In the genomic region with DNA sequence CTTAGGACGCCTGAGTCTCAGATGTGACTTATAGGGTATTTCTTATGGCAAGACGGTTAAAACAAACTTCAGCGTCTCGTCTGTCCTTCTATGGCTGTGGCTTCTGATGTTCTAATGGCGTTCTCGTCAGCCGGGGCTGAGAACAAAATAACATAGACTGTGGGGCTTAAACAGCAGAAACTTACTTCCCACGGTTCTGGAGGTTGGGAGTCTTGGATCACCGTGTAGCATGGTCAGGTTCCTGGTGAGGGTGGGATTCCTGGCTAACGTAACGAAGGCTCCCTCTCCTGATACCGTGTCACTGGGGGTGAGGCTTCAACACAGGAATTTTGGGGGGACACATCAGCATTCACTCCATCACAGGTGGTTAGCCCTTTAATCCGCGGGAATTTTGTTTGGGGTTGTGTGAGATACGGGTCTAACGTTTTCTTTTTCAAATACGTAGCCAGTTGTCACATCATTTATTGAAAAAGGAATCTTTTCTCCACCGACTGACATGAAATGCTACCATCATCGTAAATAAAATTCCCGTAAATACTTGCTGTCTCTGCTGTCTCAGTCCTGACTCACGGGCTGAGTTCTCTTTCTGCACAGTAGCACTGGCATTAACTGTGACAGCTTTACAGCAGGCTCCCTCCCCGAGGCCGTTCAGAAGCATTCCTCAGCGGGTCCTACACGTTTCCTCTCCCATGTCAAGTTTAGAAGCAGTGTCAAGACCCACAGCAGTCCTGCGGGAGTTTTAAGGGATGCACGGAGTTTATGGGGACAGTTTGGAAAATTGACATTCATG, we compare ENCODE assay signal across 11 cellular contexts. TPM values are rescaled to one million over a fixed set of nuclear protein-coding genes. Genes with fewer than 3 reads are reported as not detected.
DNase-seq lines count a peak whose midpoint lies in the region; ATAC-seq, FAIRE-seq and TF ChIP-seq lines count a peak whose summit lies in the region.
"Had no signal": no experiment of that assay in that cellular context is flagged by ENCODE, and none has a peak within 500 bp of the region (broad histone marks: within the 10 kb centered on the region; RNA-seq: fewer than 3 reads in every experiment).

No MANE protein-coding gene starts in this region.

- H3K27ac ChIP-seq in Panc1 (ENCODE audit: low read length): peak overlapping the region; percentile 95
- H3K27ac ChIP-seq in endothelial cell of umbilical vein (ENCODE audit: insufficient read depth, low read depth, low read length): peak overlapping the region; percentile 100

- in situ Hi-C loops in Panc1 (cut with HindIII; ENCODE audit: low pct_unique_long_range_greater_than_20kb, low sequenced_read_pairs): no loop called here

- TF ChIP-seq POLR2A in endothelial cell of umbilical vein (IDR thresholded peaks at IDR 0.05; ENCODE audit: low read depth, low read length): no peak

- peak overlapping the region; percentile 37 to 64 (median 39) for H3K4me3 Mint-ChIP-seq in nephron
- H3K4me3 Mint-ChIP-seq: activated B cell treated with CpG ODN at 0.5 μM for 24 hours had no signal

- peaks cover 70% of the 10 kb centered on the region for H3K4me1 ChIP-seq in Panc1 (ENCODE audit: control insufficient read depth, insufficient read depth, low read length)
- H3K4me1 ChIP-seq in endothelial cell of umbilical vein (ENCODE audit: control insufficient read depth, extremely low read depth, insufficient read depth, low read length): peaks cover 35% of the 10 kb centered on the region

- no peaks in the 10 kb centered on the region for H3K9me1 ChIP-seq in endothelial cell of umbilical vein (replicated peaks; ENCODE audit: control insufficient read depth, extremely low read depth, insufficient read depth, low read length)

- intact Hi-C loops in Panc1 (cut with micrococcal nuclease; ENCODE audit: unreplicated experiment) (no loop called here), endothelial cell of umbilical vein (cut with micrococcal nuclease) (no loop called here)

- CTCF ChIA-PET in Panc1 (lab: Charles Lee) (interaction anchor here (0.6 kb wide), 1 partner anchor 66 kb away, joined by 3 read pairs; no protein-coding TSS in a partner anchor), endothelial cell of umbilical vein (lab: Charles Lee) (interaction anchor here (2.9 kb wide), 1 partner anchor 13 kb away, joined by 42 read pairs; no protein-coding TSS in a partner anchor)

- peaks cover 69% of the 10 kb centered on the region for H3K4me1 Mint-ChIP-seq in nephron

- DNase-seq in A172 (ENCODE audit: low spot score): peak; percentile 94
- no peak for DNase-seq in Panc1 (ENCODE audit: low read depth, low spot score)
- no peak for DNase-seq in endothelial cell of umbilical vein (ENCODE audit: low read depth, low spot score)
- DNase-seq in NCI-H2029 (lab: John Stamatoyannopoulos, UW): no peak
- no peak for DNase-seq in middle frontal gyrus (ENCODE audit: extremely low spot score, low spot score)
- DNase-seq in HT-29 (ENCODE audit: low spot score): no peak
- DNase-seq: NCI-H510A had no signal

- peak overlapping the region; percentile 17 to 36; a peak in 3 of 4 replicates for H3K4me3 ChIP-seq in Panc1 (ENCODE audit: low read depth in 2 of 2, low read length in 2 of 2)
- H3K4me3 ChIP-seq in endothelial cell of umbilical vein (replicated peaks in 1 of 3; ENCODE audit: insufficient read depth in 1 of 3, low read depth in 1 of 3, low read length in 3 of 3): no peak overlapping the region
- H3K4me3 ChIP-seq: BLaER1 treated with 17β-estradiol and CSF1 and Interleukin-3, amounts not matched to agents 10 nM and 100 nM had no signal

- no peaks in the 10 kb centered on the region; the same call in 1 of the 2 replicates for H3K9me3 ChIP-seq in Panc1 (ENCODE audit: control insufficient read depth, insufficient read depth, low read depth, low read length)
- H3K9me3 ChIP-seq in endothelial cell of umbilical vein (replicated peaks; ENCODE audit: control insufficient read depth, insufficient read depth, low read length): no peaks in the 10 kb centered on the region

- H3K9ac ChIP-seq in endothelial cell of umbilical vein (replicated peaks; ENCODE audit: extremely low read depth, insufficient read depth, low read length): peak overlapping the region; percentile 97

- H3K27me3 Mint-ChIP-seq in nephron (ENCODE audit: low read depth): peaks cover 9% of the 10 kb centered on the region

- ATAC-seq in Panc1: peak; percentile 47
- ATAC-seq in HG03565 (IDR thresholded peaks at IDR 0.05; ENCODE audit: unreplicated experiment): no peak

- FAIRE-seq in endothelial cell of umbilical vein (lab: Jason Lieb, UNC): no peak

- H3K27me3 ChIP-seq in Panc1 (ENCODE audit: control insufficient read depth, insufficient read depth, low read length) (no peaks in the 10 kb centered on the region), endothelial cell of umbilical vein (ENCODE audit: control insufficient read depth in 2 of 2, insufficient read depth in 2 of 2, low read length in 2 of 2) (no peaks in the 10 kb centered on the region)
- H3K27me3 ChIP-seq: BLaER1 treated with 17β-estradiol and CSF1 and Interleukin-3, amounts not matched to agents 10 nM and 100 nM had no signal

- H3K9me3 Mint-ChIP-seq in nephron: peaks cover 2% of the 10 kb centered on the region
- H3K9me3 Mint-ChIP-seq: activated B cell treated with CpG ODN at 0.5 μM for 24 hours had no signal

- H3K36me3 Mint-ChIP-seq in nephron (ENCODE audit: low read depth): peaks cover 7% of the 10 kb centered on the region

- dilution Hi-C loops in endothelial cell of umbilical vein (cut with MboI; ENCODE audit: extremely low pct_ligation_motif_present, low sequenced_read_pairs): no loop called here

- BruUV-seq in Panc1 (replicated peaks; lab: Mats Ljungman, UMichigan) (TSS peak; percentile 48), endothelial cell of umbilical vein (replicated peaks; lab: Mats Ljungman, UMichigan) (no TSS peak)

- no peak overlapping the region for H3K4me2 ChIP-seq in endothelial cell of umbilical vein (ENCODE audit: insufficient read depth, low read length)

- H2AFZ ChIP-seq in endothelial cell of umbilical vein (ENCODE audit: low read depth, low read length): no peak overlapping the region

- H3K79me2 ChIP-seq in endothelial cell of umbilical vein (ENCODE audit: control insufficient read depth, insufficient read depth, low read length): peaks cover 13% of the 10 kb centered on the region

- H3K27ac Mint-ChIP-seq in nephron: peak overlapping the region; percentile 90 to 98 (median 93)
- H3K27ac Mint-ChIP-seq: activated B cell treated with CpG ODN at 0.5 μM for 24 hours had no signal

- no peak for TF ChIP-seq CTCF in Panc1 (IDR thresholded peaks at IDR 0.05)
- no peak for TF ChIP-seq CTCF in endothelial cell of umbilical vein (IDR thresholded peaks at IDR 0.05; ENCODE audit: extremely low read depth in 1 of 2, insufficient read depth in 1 of 2, low read depth in 1 of 2, low read length in 2 of 2)
- no peak for TF ChIP-seq CTCF in nephron (IDR thresholded peaks at IDR 0.05; ENCODE audit: unreplicated experiment in 3 of 3)

- POLR2A ChIA-PET in Panc1 (lab: Charles Lee) (interaction anchor here (0.6 kb wide), 1 partner anchor 26 kb away, joined by 6 read pairs; no protein-coding TSS in a partner anchor), endothelial cell of umbilical vein (lab: Charles Lee) (no interaction called here)

- H3K36me3 ChIP-seq in Panc1 (ENCODE audit: control insufficient read depth, insufficient read depth, low read length) (no peaks in the 10 kb centered on the region), endothelial cell of umbilical vein (ENCODE audit: control insufficient read depth in 2 of 2, extremely low read depth in 1 of 2, insufficient read depth in 2 of 2, low read length in 2 of 2) (no peaks in the 10 kb centered on the region)
- H3K36me3 ChIP-seq: BLaER1 treated with 17β-estradiol and CSF1 and Interleukin-3, amounts not matched to agents 10 nM and 100 nM had no signal

- no peaks in the 10 kb centered on the region for H4K20me1 ChIP-seq in endothelial cell of umbilical vein (replicated peaks; ENCODE audit: control insufficient read depth, extremely low read depth, insufficient read depth, low read length)
- H4K20me1 ChIP-seq: BLaER1 treated with 17β-estradiol and CSF1 and Interleukin-3, amounts not matched to agents 10 nM and 100 nM had no signal

TF ChIP-seq in endothelial cell of umbilical vein, 7 proteins besides CTCF, POLR2A, EP300 and RAD21:
- TF ChIP-seq GATA2 (IDR thresholded peaks at IDR 0.05; ENCODE audit: insufficient read depth, insufficient read length, low read depth, low read length): no peak
- no peak for TF ChIP-seq MYC (IDR thresholded peaks at IDR 0.05; ENCODE audit: low read depth, low read length)
- no peak for TF ChIP-seq JUN (IDR thresholded peaks at IDR 0.05; ENCODE audit: borderline replicate concordance, insufficient read depth, insufficient read length, low read depth)
- TF ChIP-seq FOS (IDR thresholded peaks at IDR 0.05; ENCODE audit: borderline replicate concordance, insufficient read depth, low read length): no peak
- TF ChIP-seq EZH2 (IDR thresholded peaks at IDR 0.05; ENCODE audit: borderline replicate concordance, low read depth, low read length, severe bottlenecking): no peak
- no peak for TF ChIP-seq MAX (IDR thresholded peaks at IDR 0.05; ENCODE audit: insufficient read depth, insufficient read length)
- no peak for TF ChIP-seq POLR2AphosphoS5 (IDR thresholded peaks at IDR 0.05; ENCODE audit: insufficient read depth, low read depth, low read length)

RNA-seq across cellular contexts. Expression of gene POFUT2, which starts 8.1 kb away (rescaled TPM):
- total RNA-seq in A172 (2014; rRNA removed; shearing (Covaris generic)): 31.0 and 31.9 TPM in 2 replicates
- total RNA-seq in Panc1 (2021; ENCODE audit: unreplicated experiment) (59.6 TPM), endothelial cell of umbilical vein (47.5 and 48.9 TPM in 2 replicates)
- 68.4 TPM for polyA plus RNA-seq in Panc1 (2012; ENCODE audit: insufficient read length)
- polyA plus RNA-seq in endothelial cell of umbilical vein: 29.6 and 30.7 TPM in 2 replicates
- polyA plus RNA-seq in endothelial cell of umbilical vein (2011; cell fraction: cytosol; rRNA removed): 23.4 and 24.8 TPM in 2 replicates
- 111 and 122 TPM in 2 replicates for polyA plus RNA-seq in endothelial cell of umbilical vein (2011; cell fraction: nucleus; rRNA removed)
- polyA plus RNA-seq in endothelial cell of umbilical vein (2012): 34.1 and 48.5 TPM in 2 replicates
- 22.6 and 24.2 TPM in 2 replicates for polyA minus RNA-seq in endothelial cell of umbilical vein
- polyA minus RNA-seq in endothelial cell of umbilical vein (2011; cell fraction: cytosol; rRNA and poly(A)+ RNA removed): 1.6 TPM
- 33.7 and 49.5 TPM in 2 replicates for polyA minus RNA-seq in endothelial cell of umbilical vein (2011; cell fraction: nucleus; rRNA and poly(A)+ RNA removed)
- 19.3 and 21.7 TPM in 2 replicates for total RNA-seq in HT-29 (2014; rRNA removed; shearing (Covaris generic))

Comparison
In these comparisons a context has a peak if more than half of its experiments do, and no peak if none do; other contexts are left out.
1. H3K4me3 ChIP-seq: peak in Panc1 (2 of 2); none in endothelial cell of umbilical vein (0 of 3).